Comparison of ENCODE assay signal across 8 cellular contexts in the genomic region with DNA sequence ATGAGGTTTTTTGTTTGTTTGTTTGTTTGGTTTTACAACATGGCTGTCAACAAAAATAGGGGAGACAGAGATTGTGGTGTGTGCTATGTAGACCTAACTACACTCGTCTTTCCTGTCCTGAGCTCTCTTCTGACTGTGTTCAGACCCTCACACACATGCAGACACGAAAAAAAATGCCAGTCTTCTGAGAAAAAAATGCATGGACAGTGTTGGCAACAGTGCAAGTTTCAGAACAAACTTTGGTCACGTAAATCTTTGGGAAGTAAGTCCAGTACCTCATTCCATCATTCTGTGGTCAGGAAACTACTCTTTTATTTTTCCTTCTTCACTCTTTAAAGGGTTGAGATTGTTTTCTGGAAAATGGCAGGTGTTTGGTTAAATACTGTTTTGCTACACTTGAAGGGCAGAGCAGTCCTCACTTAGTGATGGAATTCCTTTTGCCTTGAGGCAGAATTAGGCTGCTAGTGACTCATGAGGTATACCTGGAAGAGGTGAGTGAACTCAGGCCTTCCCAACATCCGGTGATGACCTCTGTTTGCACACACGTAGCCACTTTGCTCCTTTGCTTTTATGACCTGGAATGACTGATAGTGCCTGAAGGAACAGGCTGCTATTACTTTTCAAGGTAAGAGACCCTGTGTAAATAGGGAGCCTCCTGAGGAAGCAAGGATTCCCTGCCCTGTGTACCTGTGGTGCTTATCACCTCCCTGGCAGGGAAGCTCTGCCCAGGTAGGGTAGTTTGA.
DNase-seq lines count a peak whose midpoint lies in the region; ATAC-seq and TF ChIP-seq lines count a peak whose summit lies in the region.

No MANE protein-coding gene starts in this region.

- no peaks in the 10 kb centered on the region for H4K20me1 ChIP-seq in OCI-LY3 (ENCODE audit: insufficient read depth, low read length)

- H3K4me2 ChIP-seq in OCI-LY3 (ENCODE audit: low read length) = peak overlapping the region; percentile 93

- intact Hi-C loops in spleen (cut with DNase I; ENCODE audit: low total_unique reads) = no loop called here

- 52 to 67% (median 62%) methylated on average over 5 of the region's 5 CpGs for WGBS in spleen, 5 donors

- peaks cover 71% of the 10 kb centered on the region for H3K79me2 ChIP-seq in OCI-LY3 (ENCODE audit: low read length)

- H3K27me3 ChIP-seq in OCI-LY3 (ENCODE audit: low read depth, low read length) = no peaks in the 10 kb centered on the region
- H3K27me3 ChIP-seq in spleen (replicated peaks in 1 of 7) = no peaks in the 10 kb centered on the region

- TF ChIP-seq CTCF in OCI-LY3 (IDR thresholded peaks at IDR 0.05; ENCODE audit: low read depth, low read length) (no peak), spleen (IDR thresholded peaks at IDR 0.05 in 8 of 11, conservative IDR thresholded peaks at IDR 0.05 in 3 of 11) (no peak)

- H3K4me3 ChIP-seq in OCI-LY3 (ENCODE audit: low read length) = peak overlapping the region; percentile 14; the same call in 1 of the 2 replicates
- H3K4me3 ChIP-seq in spleen = peak overlapping the region in 4 of 8 donors; percentile 7 to 56 (median 18)

- peaks cover 6% of the 10 kb centered on the region for H3K36me3 ChIP-seq in OCI-LY3 (replicated peaks; ENCODE audit: low read depth, low read length)
- H3K36me3 ChIP-seq in spleen = no peaks in the 10 kb centered on the region

- peak overlapping the region; percentile 63; the same call in 1 of the 2 replicates for H3K9ac ChIP-seq in OCI-LY3 (ENCODE audit: low read length)

- H3K27ac ChIP-seq in OCI-LY3 (ENCODE audit: low read length) (peak overlapping the region; percentile 97), epithelial cell of prostate (peak overlapping the region; percentile 99), spleen (peak overlapping the region; percentile 29 to 97 (median 92))

- ATAC-seq in GM21529 (IDR thresholded peaks at IDR 0.05; ENCODE audit: unreplicated experiment) = peak; percentile 2
- ATAC-seq in GM18519 (IDR thresholded peaks at IDR 0.05; ENCODE audit: low FRiP score, unreplicated experiment) = no peak
- no peak for ATAC-seq in GM19452 (IDR thresholded peaks at IDR 0.05; ENCODE audit: unreplicated experiment)

- H3K9me3 ChIP-seq in OCI-LY3 (ENCODE audit: insufficient read depth, low read length) (no peaks in the 10 kb centered on the region), spleen (no peaks in the 10 kb centered on the region)

- no peak overlapping the region for H2AFZ ChIP-seq in OCI-LY3 (ENCODE audit: low read depth, low read length)

- peaks cover 67% of the 10 kb centered on the region for H3K4me1 ChIP-seq in OCI-LY3 (ENCODE audit: low read length)
- peaks cover 44 to 100% (median 94%) of the 10 kb centered on the region in 6 donors for H3K4me1 ChIP-seq in spleen

- no peak for TF ChIP-seq POLR2A in spleen (IDR thresholded peaks at IDR 0.05)

- DNase-seq in epithelial cell of prostate (ENCODE audit: low read depth, low spot score) = peak; percentile 79
- DNase-seq in spleen = no peak
- no peak for DNase-seq in NCI-H2171 (lab: John Stamatoyannopoulos, UW)
- DNase-seq in midbrain (lab: John Stamatoyannopoulos, UW) = no peak
